Comparison of ENCODE assay signal across 1 cellular context in genomic region chr2:190976521-190976920, GRCh38.
TF ChIP-seq lines count a peak whose summit lies in the region.

No MANE protein-coding gene starts in this region.

TF ChIP-seq in GM12878, 131 proteins besides CTCF, POLR2A, EP300 and RAD21:
- TF ChIP-seq POLR2AphosphoS5 (IDR thresholded peaks at IDR 0.05; ENCODE audit: low read length) (peak; percentile 39; the same call in 1 of the 2 replicates), ZNF207 (IDR thresholded peaks at IDR 0.05; ENCODE audit: borderline replicate concordance) (no peak), SIN3A (IDR thresholded peaks at IDR 0.05; ENCODE audit: low read depth, low read length) (no peak), STAT3 (IDR thresholded peaks at IDR 0.05; ENCODE audit: low read depth, low read length) (no peak)
